Comparison of ENCODE assay signal across 25 cellular contexts in the genomic region with DNA sequence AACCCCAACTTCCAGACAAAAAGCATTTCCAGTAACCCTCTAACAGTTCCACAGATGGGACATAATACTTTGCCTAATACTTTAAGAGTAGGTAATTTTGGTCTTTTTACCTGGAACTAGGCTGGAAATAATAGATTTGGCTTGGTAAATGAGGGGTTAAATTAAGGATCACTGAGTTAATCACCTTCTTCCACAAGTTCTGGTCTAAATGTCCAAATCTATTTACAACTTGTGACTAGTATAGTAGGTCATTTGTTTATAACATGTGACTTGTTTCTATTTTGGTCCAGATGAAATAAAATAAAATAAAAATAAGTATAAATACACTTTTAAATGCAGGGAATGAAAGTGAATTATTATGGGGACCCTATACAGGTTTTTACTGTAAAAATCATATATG.
"Had no signal": no experiment of that assay in that cellular context is flagged by ENCODE, and none has a peak within 500 bp of the region (broad histone marks: within the 10 kb centered on the region; RNA-seq: fewer than 3 reads in every experiment).

No MANE protein-coding gene starts in this region.

- H3K27ac Mint-ChIP-seq: brain had no signal

- H3K9me3 Mint-ChIP-seq: activated naive CD4-positive, alpha-beta T cell treated with anti-CD3 and anti-CD28 coated beads, Interleukin-2, amount 50 U/mL, for 24 hours; brain; neural crest cell had no signal

- H3K4me3 Mint-ChIP-seq: activated CD4-positive, alpha-beta memory T cell treated with anti-CD3 and anti-CD28 coated beads, Interleukin-2, amount 10 ng/mL, durations not matched to agents 7 days and 5 days; brain; neural crest cell; T-helper 1 cell treated with Interleukin-12 subunit alpha and Interleukin-12 subunit beta and Interleukin-4 antibody, amounts not matched to agents 30 μg/mL and 1 μg/mL, for 36 hours had no signal

- H3K27me3 Mint-ChIP-seq: activated CD4-positive, alpha-beta memory T cell treated with anti-CD3 and anti-CD28 coated beads, Interleukin-2, amount 10 ng/mL, durations not matched to agents 7 days and 5 days; activated CD4-positive, alpha-beta T cell treated with anti-CD3 and anti-CD28 coated beads, Interleukin-2, amount 10 ng/mL, durations not matched to agents 24 days and 14 days; activated naive CD4-positive, alpha-beta T cell treated with anti-CD3 and anti-CD28 coated beads, Interleukin-2, amount 50 U/mL, for 24 hours; naive thymus-derived CD8-positive, alpha-beta T cell had no signal

- H3K36me3 Mint-ChIP-seq: brain had no signal

- ATAC-seq: activated CD4-positive, CD25-positive, alpha-beta regulatory T cell treated with anti-CD3 and anti-CD28 coated beads, Interleukin-2, amount 50 U/mL, for 24 hours; naive thymus-derived CD8-positive, alpha-beta T cell; pancreas had no signal

- H3K4me1 Mint-ChIP-seq: brain, neural crest cell had no signal

- DNase-seq: activated CD4-positive, alpha-beta memory T cell treated with anti-CD3 and anti-CD28 coated beads, Interleukin-2, amount 10 ng/mL, durations not matched to agents 7 days and 5 days; activated CD4-positive, alpha-beta T cell treated with anti-CD3 and anti-CD28 coated beads, Interleukin-2, amount 10 ng/mL, durations not matched to agents 24 days and 14 days; activated gamma-delta T cell; adrenal gland; cerebellar nuclear complex; colonic mucosa; effector CD8-positive, alpha-beta T cell; erythroblast; head of caudate nucleus; hippocampal formation; kidney; midbrain; naive thymus-derived CD8-positive, alpha-beta T cell; nucleus accumbens; pancreas; spleen; stimulated activated CD4-positive, alpha-beta T cell treated with anti-CD3 and anti-CD28 coated beads, Interleukin-2, amount 100 ng/mL, for 48 hours; stimulated activated naive CD4-positive, alpha-beta T cell treated with Interleukin-2 at 50 U/mL for 16 hours; T1000; WERI-Rb-1 had no signal
